Comparison of ENCODE assay signal across 8 cellular contexts in the genomic region with DNA sequence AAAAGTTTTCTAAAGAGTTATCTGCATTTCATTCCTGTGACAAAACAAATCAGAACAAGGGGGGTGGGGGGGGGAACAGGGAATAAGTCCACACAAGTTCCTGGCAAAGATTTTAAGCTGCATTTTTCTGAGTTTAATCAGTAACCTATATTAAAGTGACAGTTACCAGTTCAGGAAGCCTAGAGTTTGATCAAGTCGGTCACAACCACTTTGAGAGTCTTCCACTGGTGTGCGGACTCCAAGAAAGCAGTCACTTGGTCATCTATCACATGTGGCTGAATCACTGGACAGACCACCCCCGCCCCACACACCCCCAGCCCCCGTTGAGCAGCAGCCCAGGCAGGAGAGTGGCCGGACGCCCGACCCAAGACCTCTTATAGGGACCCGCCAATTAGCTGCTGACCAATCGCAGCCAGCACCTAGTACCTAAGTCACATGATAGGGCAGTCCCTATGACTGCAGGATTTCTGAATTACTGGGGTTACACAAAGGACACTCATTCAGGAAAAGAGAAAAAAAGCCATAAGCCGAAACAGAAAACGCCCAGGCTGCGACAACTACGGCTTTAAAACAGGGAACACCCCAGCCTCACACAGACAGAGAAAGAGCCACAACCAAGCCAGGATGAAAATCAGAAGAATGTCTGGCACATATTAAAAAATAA.
A peak's percentile ranks its signal among the peaks of the same experiment; 100 is the strongest.
DNase-seq lines count a peak whose midpoint lies in the region; ATAC-seq and TF ChIP-seq lines count a peak whose summit lies in the region.

No MANE protein-coding gene starts in this region.

- no peak overlapping the region for H3K4me2 ChIP-seq in Karpas-422 (ENCODE audit: low read depth, low read length, poor library complexity, severe bottlenecking)

- H3K9me3 Mint-ChIP-seq in activated T-cell treated with anti-CD3 and anti-CD28 coated beads, Interleukin-2, amount 50 U/mL, for 4 hours = no peaks in the 10 kb centered on the region
- peaks cover 8% of the 10 kb centered on the region for H3K9me3 Mint-ChIP-seq in progenitor cell of endocrine pancreas (ENCODE audit: low read depth)

- no peaks in the 10 kb centered on the region for H3K27me3 Mint-ChIP-seq in activated T-cell treated with anti-CD3 and anti-CD28 coated beads, Interleukin-2, amount 50 U/mL, for 4 hours (ENCODE audit: low read depth)
- H3K27me3 Mint-ChIP-seq in progenitor cell of endocrine pancreas = no peaks in the 10 kb centered on the region

- peak overlapping the region; percentile 41 for H3K4me3 ChIP-seq in GM12865 (ENCODE audit: low read depth, low read length)
- H3K4me3 ChIP-seq in Karpas-422 (ENCODE audit: low read length) = no peak overlapping the region

- peaks cover 40% of the 10 kb centered on the region for H3K4me1 Mint-ChIP-seq in activated T-cell treated with anti-CD3 and anti-CD28 coated beads, Interleukin-2, amount 50 U/mL, for 4 hours (ENCODE audit: low read depth)
- H3K4me1 Mint-ChIP-seq in progenitor cell of endocrine pancreas (ENCODE audit: low read depth) = peaks cover 30% of the 10 kb centered on the region

- H3K9me3 ChIP-seq in Karpas-422 (ENCODE audit: low read length) = no peaks in the 10 kb centered on the region

- in situ Hi-C loops in KBM-7 (cut with MboI; ENCODE audit: low pct_unique_long_range_greater_than_20kb, low sequenced_read_pairs) = no loop called here

- ATAC-seq in GM21737 (IDR thresholded peaks at IDR 0.05; ENCODE audit: unreplicated experiment) (peak; percentile 82), foreskin keratinocyte (peak; percentile 67)
- peak; percentile 49 to 65 for ATAC-seq in activated T-cell treated with anti-CD3 and anti-CD28 coated beads, Interleukin-2, amount 50 U/mL, for 4 hours

- no peaks in the 10 kb centered on the region for H3K79me2 ChIP-seq in Karpas-422 (ENCODE audit: low read length)

- H3K36me3 Mint-ChIP-seq in activated T-cell treated with anti-CD3 and anti-CD28 coated beads, Interleukin-2, amount 50 U/mL, for 4 hours (ENCODE audit: insufficient read depth) = peaks cover 27% of the 10 kb centered on the region
- H3K36me3 Mint-ChIP-seq in progenitor cell of endocrine pancreas (ENCODE audit: insufficient read depth) = peaks cover 1% of the 10 kb centered on the region

- H4K20me1 ChIP-seq in Karpas-422 (ENCODE audit: insufficient read depth, low read depth, low read length) = no peaks in the 10 kb centered on the region

- TF ChIP-seq CTCF in GM12865 (IDR thresholded peaks at IDR 0.05; ENCODE audit: insufficient read depth, low read depth, low read length, missing control alignments) (no peak), foreskin keratinocyte (conservative IDR thresholded peaks at IDR 0.05) (no peak), progenitor cell of endocrine pancreas (IDR thresholded peaks at IDR 0.05; ENCODE audit: unreplicated experiment) (no peak)

- H3K27ac ChIP-seq in foreskin keratinocyte = peak overlapping the region; percentile 87
- no peak overlapping the region for H3K27ac ChIP-seq in Karpas-422 (ENCODE audit: low read length)

- no peak overlapping the region for H3K9ac ChIP-seq in Karpas-422 (ENCODE audit: low read length)

- H3K4me1 ChIP-seq in foreskin keratinocyte (peaks cover 35% of the 10 kb centered on the region), Karpas-422 (ENCODE audit: low read length) (no peaks in the 10 kb centered on the region)

- DNase-seq in GM12865 (ENCODE audit: low read depth) = peak; percentile 72
- peak; percentile 90 for DNase-seq in KBM-7
- DNase-seq in activated T-cell treated with anti-CD3 and anti-CD28 coated beads, Interleukin-2, amount 50 U/mL, for 4 hours = peak; percentile 32
- no peak for DNase-seq in foreskin keratinocyte
- peak; percentile 15 for DNase-seq in progenitor cell of endocrine pancreas (ENCODE audit: low spot score, unreplicated experiment)
- DNase-seq in effector CD8-positive, alpha-beta T cell (lab: John Stamatoyannopoulos, UW) = no peak
- DNase-seq in Karpas-422 = no peak

- no peaks in the 10 kb centered on the region for H3K9me2 ChIP-seq in Karpas-422 (replicated peaks; ENCODE audit: insufficient read depth, low read length)

- no peak overlapping the region for H2AFZ ChIP-seq in Karpas-422 (ENCODE audit: low read length)

- H3K27ac Mint-ChIP-seq in progenitor cell of endocrine pancreas = peak overlapping the region; percentile 95

- no peaks in the 10 kb centered on the region for H3K36me3 ChIP-seq in Karpas-422 (ENCODE audit: insufficient read depth, low read length)

- H3K27me3 ChIP-seq in foreskin keratinocyte (no peaks in the 10 kb centered on the region), Karpas-422 (ENCODE audit: low read length) (no peaks in the 10 kb centered on the region)

- peak overlapping the region; percentile 94 for H3K4me3 Mint-ChIP-seq in activated T-cell treated with anti-CD3 and anti-CD28 coated beads, Interleukin-2, amount 50 U/mL, for 4 hours
- H3K4me3 Mint-ChIP-seq in progenitor cell of endocrine pancreas (ENCODE audit: low read depth) = peak overlapping the region; percentile 71

Comparison
In these comparisons a context has a peak if more than half of its experiments do, and no peak if none do; other contexts are left out.
1. DNase-seq: peak in GM12865 (single experiment), KBM-7 (single experiment), activated T-cell treated with anti-CD3 and anti-CD28 coated beads, Interleukin-2, amount 50 U/mL, for 4 hours (single experiment) and progenitor cell of endocrine pancreas (single experiment); none in foreskin keratinocyte (0 of 2), effector CD8-positive, alpha-beta T cell (single experiment) and Karpas-422 (single experiment).
2. Peak in every context shown above with its lines, with median percentiles within 50 percentile points of each other: ATAC-seq.